33 cellular contexts compared by ENCODE assay signal in genomic region chr5:120106912-120107525, GRCh38.
"Had no signal": no experiment of that assay in that cellular context is flagged by ENCODE, and none has a peak within 500 bp of the region (broad histone marks: within the 10 kb centered on the region; RNA-seq: fewer than 3 reads in every experiment).

No MANE protein-coding gene starts in this region.

- H3K9me3 Mint-ChIP-seq: activated CD4-positive, alpha-beta T cell treated with anti-CD3 and anti-CD28 coated beads, Interleukin-2, amount 10 ng/mL, durations not matched to agents 24 days and 14 days; activated naive CD8-positive, alpha-beta T cell treated with anti-CD3 and anti-CD28 coated beads for 36 hours had no signal

- H3K4me1 Mint-ChIP-seq: activated CD4-positive, alpha-beta T cell treated with anti-CD3 and anti-CD28 coated beads, Interleukin-2, amount 10 ng/mL, durations not matched to agents 24 days and 14 days; activated naive CD8-positive, alpha-beta T cell treated with anti-CD3 and anti-CD28 coated beads for 36 hours had no signal

- H3K36me3 ChIP-seq: brain microvascular endothelial cell, MG63, Peyer's patch, SJSA1 had no signal

- H3K4me1 ChIP-seq: Peyer's patch, SJSA1 had no signal

- H3K9me3 ChIP-seq: MG63, Peyer's patch, SJSA1 had no signal

- H3K27me3 ChIP-seq: brain microvascular endothelial cell, MG63, Peyer's patch, SJSA1 had no signal

- DNase-seq: activated CD4-positive, alpha-beta T cell treated with anti-CD3 and anti-CD28 coated beads, Interleukin-2, amount 10 ng/mL, durations not matched to agents 24 days and 14 days; activated CD4-positive, alpha-beta T cell treated with anti-CD3 and anti-CD28 coated beads, Interleukin-2, amount 50 U/mL, for 4 hours; activated CD8-positive, alpha-beta memory T cell treated with anti-CD3 and anti-CD28 coated beads, Interleukin-2, amount 50 U/mL, for 4 hours; activated effector memory CD4-positive, alpha-beta T cell treated with Interleukin-2 at 50 U/mL for 16 hours; activated naive CD4-positive, alpha-beta T cell treated with anti-CD3 and anti-CD28 coated beads, Interleukin-2, amount 50 U/mL, for 16 hours; activated naive CD8-positive, alpha-beta T cell treated with anti-CD3 and anti-CD28 coated beads for 36 hours; activated T-cell treated with anti-CD3 and anti-CD28 coated beads for 4 hours; activated T-cell treated with anti-CD3 and anti-CD28 coated beads, Interleukin-2, amount 50 U/mL, for 48 hours; amniotic stem cell; aorta; brain microvascular endothelial cell; central memory CD4-positive, alpha-beta T cell; Kasumi-1; MG63; NCI-H1048; NCI-H1105 treated with DMSO at 0.1 percent for 48 hours; NCI-H1436; NCI-H1694; NCI-H1930; NCI-H2081 treated with DMSO at 0.1 percent for 48 hours; NCI-H226; NCI-H524 treated with DMSO at 0.1 percent for 48 hours; NK-92 treated with Interleukin-12 subunit alpha and Interleukin-12 subunit beta, amount 100 ng/mL, for 24 hours; PC-3; Peyer's patch; RPMI8226; SHP77 treated with DMSO at 0.1 percent for 48 hours; SW 1271; T-helper 1 cell; T-helper 2 cell; T-helper 9 cell had no signal

- H3K4me3 Mint-ChIP-seq: activated CD4-positive, alpha-beta T cell treated with anti-CD3 and anti-CD28 coated beads, Interleukin-2, amount 10 ng/mL, durations not matched to agents 24 days and 14 days; activated naive CD8-positive, alpha-beta T cell treated with anti-CD3 and anti-CD28 coated beads for 36 hours had no signal

- H3K27ac ChIP-seq: brain microvascular endothelial cell, Peyer's patch, SJSA1, VCaP had no signal

- H3K27ac Mint-ChIP-seq: activated CD4-positive, alpha-beta T cell treated with anti-CD3 and anti-CD28 coated beads, Interleukin-2, amount 10 ng/mL, durations not matched to agents 24 days and 14 days; activated naive CD8-positive, alpha-beta T cell treated with anti-CD3 and anti-CD28 coated beads for 36 hours had no signal

- ATAC-seq: PC-3 had no signal

- H3K36me3 Mint-ChIP-seq: activated naive CD8-positive, alpha-beta T cell treated with anti-CD3 and anti-CD28 coated beads for 36 hours had no signal

- H3K4me3 ChIP-seq: MG63, Peyer's patch, SJSA1 had no signal
